12 cellular contexts compared by ENCODE assay signal in the genomic region with DNA sequence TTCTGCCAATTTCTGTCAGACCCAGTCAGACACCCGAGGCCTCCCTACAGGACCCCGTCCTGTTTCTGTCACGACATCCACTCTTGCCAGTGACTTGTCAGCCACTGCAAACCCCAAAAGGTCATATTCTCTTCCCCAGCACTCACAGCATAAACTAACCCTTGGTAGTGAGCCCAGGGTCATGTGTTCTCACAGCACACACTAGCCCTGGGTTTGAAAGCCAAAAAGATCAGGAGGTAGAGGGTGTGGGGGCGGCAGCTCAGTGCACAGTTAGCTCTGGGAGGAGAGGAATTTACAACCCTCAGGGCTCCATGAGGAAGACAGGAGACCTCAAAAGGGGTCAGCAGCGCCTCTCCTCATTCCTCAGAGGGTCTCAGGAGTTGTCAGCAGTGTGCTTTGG. TPM values are rescaled to one million over a fixed set of nuclear protein-coding genes. Genes with fewer than 3 reads are reported as not detected.
DNase-seq lines count a peak whose midpoint lies in the region; ATAC-seq and TF ChIP-seq lines count a peak whose summit lies in the region.
"Had no signal": no experiment of that assay in that cellular context is flagged by ENCODE, and none has a peak within 500 bp of the region (broad histone marks: within the 10 kb centered on the region; RNA-seq: fewer than 3 reads in every experiment).

No MANE protein-coding gene starts in this region.

- no peaks in the 10 kb centered on the region for H3K36me3 ChIP-seq in SK-N-SH (replicated peaks in 1 of 2; ENCODE audit: control insufficient read depth in 1 of 2, insufficient read depth in 2 of 2, low read length in 1 of 2)
- H3K36me3 ChIP-seq in fibroblast of lung (ENCODE audit: control insufficient read depth, insufficient read depth, low read length), result no peaks in the 10 kb centered on the region
- no peaks in the 10 kb centered on the region for H3K36me3 ChIP-seq in neural progenitor cell
- H3K36me3 ChIP-seq in transverse colon, result no peaks in the 10 kb centered on the region

- TF ChIP-seq CTCF in SK-N-SH (IDR thresholded peaks at IDR 0.05) (no peak), fibroblast of lung (conservative IDR thresholded peaks at IDR 0.05 in 1 of 2, IDR thresholded peaks at IDR 0.05 in 1 of 2; ENCODE audit: low read depth in 1 of 2, low read length in 2 of 2) (no peak), neural progenitor cell (IDR thresholded peaks at IDR 0.05) (no peak), transverse colon (IDR thresholded peaks at IDR 0.05) (no peak)

- H3K9me3 Mint-ChIP-seq in neural progenitor cell, result peaks cover 10% of the 10 kb centered on the region

- 85% methylated on average over 5 of the region's 5 CpGs for WGBS in SK-N-SH (ENCODE audit: low lambda C conversion rate)
- WGBS in transverse colon (ENCODE audit: low coverage in 1 of 2), 2 donors, result 68 to 91% methylated on average over 3 to 5 of the region's 5 CpGs

- peaks cover 3% of the 10 kb centered on the region for H3K27me3 Mint-ChIP-seq in neural progenitor cell (ENCODE audit: insufficient read depth, low read depth)

- no peak overlapping the region for H3K4me3 ChIP-seq in SK-N-SH (ENCODE audit: low read depth in 2 of 2, low read length in 1 of 2)
- H3K4me3 ChIP-seq in fibroblast of lung (replicated peaks in 1 of 4; ENCODE audit: control extremely low read depth in 1 of 4, insufficient read depth in 1 of 4, low read depth in 3 of 4, low read length in 4 of 4), result peak overlapping the region in 1 of 4 experiments; percentile 31
- H3K4me3 ChIP-seq in neural progenitor cell, result no peak overlapping the region
- no peak overlapping the region for H3K4me3 ChIP-seq in transverse colon

- H3K27me3 ChIP-seq in SK-N-SH (ENCODE audit: insufficient read depth), result no peaks in the 10 kb centered on the region
- no peaks in the 10 kb centered on the region for H3K27me3 ChIP-seq in fibroblast of lung (ENCODE audit: control insufficient read depth, insufficient read depth, low read length)
- no peaks in the 10 kb centered on the region for H3K27me3 ChIP-seq in neural progenitor cell
- no peaks in the 10 kb centered on the region for H3K27me3 ChIP-seq in transverse colon

- ATAC-seq in SK-N-SH treated with all-trans-retinoic acid at 6 μM for 48 hours, result no peak

- no peaks in the 10 kb centered on the region for H4K20me1 ChIP-seq in SK-N-SH (ENCODE audit: insufficient read depth)
- no peaks in the 10 kb centered on the region for H4K20me1 ChIP-seq in fibroblast of lung (ENCODE audit: control insufficient read depth, extremely low read depth, insufficient read depth, low read length)
- no peaks in the 10 kb centered on the region for H4K20me1 ChIP-seq in neural progenitor cell (ENCODE audit: low read depth)

- H3F3A ChIP-seq in SK-N-SH (replicated peaks; ENCODE audit: insufficient read depth), result peaks cover 7% of the 10 kb centered on the region
- no peaks in the 10 kb centered on the region for H3F3A ChIP-seq in neural progenitor cell (ENCODE audit: low read depth)

- peaks cover 13% of the 10 kb centered on the region for H3K4me1 Mint-ChIP-seq in neural progenitor cell
- H3K4me1 Mint-ChIP-seq: endodermal cell had no signal

- 0 out of 4 replicates have a peak, but pooled peaks cover 0 to 4% of the 10 kb centered on the region in 2 experiments for H3K4me1 ChIP-seq in SK-N-SH (ENCODE audit: control insufficient read depth in 1 of 2, insufficient read depth in 2 of 2, low read depth in 1 of 2, low read length in 1 of 2)
- H3K4me1 ChIP-seq in fibroblast of lung (ENCODE audit: control insufficient read depth, extremely low read depth, insufficient read depth, low read length), result peaks cover 15% of the 10 kb centered on the region
- H3K4me1 ChIP-seq in neural progenitor cell, result no peaks in the 10 kb centered on the region
- H3K4me1 ChIP-seq in transverse colon, result peaks cover 0 to 18% (median 9%) of the 10 kb centered on the region in 4 donors

- H3K36me3 Mint-ChIP-seq in neural progenitor cell, result no peaks in the 10 kb centered on the region

- H3K4me2 ChIP-seq in SK-N-SH, result no peak overlapping the region; the same call in 1 of the 2 replicates
- H3K4me2 ChIP-seq in fibroblast of lung (ENCODE audit: extremely low read depth, insufficient read depth, low read length), result peak overlapping the region; percentile 78
- no peak overlapping the region for H3K4me2 ChIP-seq in neural progenitor cell

- peak overlapping the region in 1 of 2 experiments; percentile 67; a peak in 2 of 4 replicates for H3K27ac ChIP-seq in SK-N-SH (ENCODE audit: low read depth in 2 of 2, low read length in 1 of 2)
- peak overlapping the region; percentile 75 for H3K27ac ChIP-seq in fibroblast of lung (ENCODE audit: insufficient read depth, low read length)
- no peak overlapping the region for H3K27ac ChIP-seq in neural progenitor cell
- H3K27ac ChIP-seq in transverse colon, result peak overlapping the region; percentile 36 to 65 (median 47)
- H3K27ac ChIP-seq: 22Rv1 had no signal

- DNase-seq in SK-N-SH (no peak), fibroblast of lung (ENCODE audit: low read depth in 2 of 2) (peak; percentile 53 to 64), neural progenitor cell (ENCODE audit: low spot score) (no peak), transverse colon (no peak), LoVo (ENCODE audit: low spot score) (no peak), epidermal melanocyte (ENCODE audit: insufficient read length, low spot score) (no peak)
- no peak for DNase-seq in stimulated activated CD4-positive, alpha-beta T cell treated with anti-CD3 and anti-CD28 coated beads, Interleukin-12 subunit alpha, Interleukin-12 subunit beta, amount 100 ng/mL, for 4 hours
- DNase-seq: activated effector memory CD4-positive, alpha-beta T cell treated with Interleukin-2 at 50 U/mL for 16 hours; endodermal cell; NCI-H1105 had no signal

- CTCF ChIA-PET in SK-N-SH (lab: Yijun Ruan, JAX), result interaction anchor here (0.6 kb wide), 1 partner anchor 445 kb away, joined by 3 read pairs; no protein-coding TSS in a partner anchor

- POLR2A ChIA-PET in SK-N-SH (lab: Yijun Ruan, JAX), result no interaction called here

- H2AFZ ChIP-seq in SK-N-SH (ENCODE audit: low read depth), result peak overlapping the region; percentile 75; the same call in 1 of the 2 replicates
- peak overlapping the region; percentile 33 for H2AFZ ChIP-seq in fibroblast of lung (ENCODE audit: low read length)
- peak overlapping the region; percentile 47 for H2AFZ ChIP-seq in neural progenitor cell (replicated peaks)

- no peak overlapping the region for H3K27ac Mint-ChIP-seq in neural progenitor cell
- H3K27ac Mint-ChIP-seq: endodermal cell had no signal

- no peak overlapping the region for H3K9ac ChIP-seq in SK-N-SH
- no peak overlapping the region for H3K9ac ChIP-seq in fibroblast of lung (ENCODE audit: insufficient read depth, low read length)
- H3K9ac ChIP-seq in neural progenitor cell, result no peak overlapping the region

- H3K9me3 ChIP-seq in SK-N-SH, result no peaks in the 10 kb centered on the region
- no peaks in the 10 kb centered on the region for H3K9me3 ChIP-seq in fibroblast of lung (ENCODE audit: control insufficient read depth, insufficient read depth, low read depth, low read length)
- H3K9me3 ChIP-seq in neural progenitor cell (ENCODE audit: low read depth), result no peaks in the 10 kb centered on the region
- peaks cover 0 to 4% of the 10 kb centered on the region in 2 donors for H3K9me3 ChIP-seq in transverse colon

- no peak for TF ChIP-seq EP300 in SK-N-SH (IDR thresholded peaks at IDR 0.05; ENCODE audit: borderline replicate concordance in 1 of 2, low read depth in 1 of 2, low read length in 1 of 2)
- no peak for TF ChIP-seq EP300 in transverse colon (IDR thresholded peaks at IDR 0.05; ENCODE audit: low read depth)

- H3K79me2 ChIP-seq in SK-N-SH (ENCODE audit: insufficient read depth) (no peaks in the 10 kb centered on the region), fibroblast of lung (ENCODE audit: control insufficient read depth, insufficient read depth, low read length) (no peaks in the 10 kb centered on the region), neural progenitor cell (ENCODE audit: low read depth) (no peaks in the 10 kb centered on the region)

- no peak overlapping the region for H3K4me3 Mint-ChIP-seq in neural progenitor cell
- H3K4me3 Mint-ChIP-seq: endodermal cell had no signal

- no peak for TF ChIP-seq RAD21 in SK-N-SH (IDR thresholded peaks at IDR 0.05; ENCODE audit: low read length)

- H3K9me2 ChIP-seq in SK-N-SH, result no peaks in the 10 kb centered on the region

- TF ChIP-seq POLR2A in transverse colon (IDR thresholded peaks at IDR 0.05), result no peak

- in situ Hi-C loops in transverse colon (cut with MboI; ENCODE audit: low pct_ligation_motif_present in 1 of 4, low pct_unique_long_range_greater_than_20kb in 1 of 4, low sequenced_read_pairs in 3 of 4), result loop anchor here in 1 of 4 donors (10.0 kb wide), 1 partner anchor 48 kb away; no protein-coding TSS in a partner anchor

- intact Hi-C loops in transverse colon (cut with DNase I; ENCODE audit: low total_unique reads), result no loop called here

TF ChIP-seq in SK-N-SH, 30 proteins besides CTCF, POLR2A, EP300 and RAD21 (continues in another document):
- TF ChIP-seq MAX (IDR thresholded peaks at IDR 0.05; ENCODE audit: low read depth) (no peak), POLR2AphosphoS5 (IDR thresholded peaks at IDR 0.05; ENCODE audit: low read depth, low read length) (no peak), SMC3 (IDR thresholded peaks at IDR 0.05; ENCODE audit: low read depth, low read length) (no peak), TEAD4 (IDR thresholded peaks at IDR 0.05; ENCODE audit: borderline replicate concordance, insufficient read depth) (no peak)

TF ChIP-seq in SK-N-SH treated with all-trans-retinoic acid at 6 μM for 48 hours, 23 proteins besides CTCF, POLR2A, EP300 and RAD21:
- TF ChIP-seq TOX (CRISPR knock-in tag; IDR thresholded peaks at IDR 0.05; ENCODE audit: borderline replicate concordance) (no peak), ARNTL (CRISPR knock-in tag; IDR thresholded peaks at IDR 0.05; ENCODE audit: borderline replicate concordance, low read depth) (no peak), TCF4 (CRISPR knock-in tag; IDR thresholded peaks at IDR 0.05; ENCODE audit: borderline replicate concordance) (no peak), ZNF70 (CRISPR knock-in tag; IDR thresholded peaks at IDR 0.05) (no peak), ISL1 (CRISPR knock-in tag; IDR thresholded peaks at IDR 0.05) (no peak), ZFP30 (CRISPR knock-in tag; IDR thresholded peaks at IDR 0.05) (no peak)

RNA-seq across cellular contexts. Expression of gene SNX9, which starts 9.9 kb away (rescaled TPM):
- polyA plus RNA-seq in SK-N-SH (2012; rRNA removed), result 31.6 and 31.8 TPM in 2 replicates
- polyA plus RNA-seq in SK-N-SH (2012; cell fraction: cytosol; rRNA removed), result 29.1 and 31.1 TPM in 2 replicates
- polyA plus RNA-seq in SK-N-SH (2012; cell fraction: nucleus; rRNA removed), result 27.0 and 35.2 TPM in 2 replicates
- 117 and 120 TPM in 2 replicates for total RNA-seq in fibroblast of lung
- polyA plus RNA-seq in fibroblast of lung, result 56.8 and 85.2 TPM in 2 replicates
- 37.9 and 56.4 TPM in 2 replicates for polyA plus RNA-seq in fibroblast of lung (2012)
- polyA minus RNA-seq in fibroblast of lung (ENCODE audit: low replicate concordance), result 13.5 and 23.2 TPM in 2 replicates
- 16.1 and 17.8 TPM in 2 replicates for total RNA-seq in neural progenitor cell (ENCODE audit: low replicate concordance)
- 10 to 100 TPM; 13.7 to 57.2 (median 50.7) TPM for total RNA-seq in transverse colon

Comparison
In these comparisons a context has a peak if more than half of its experiments do, and no peak if none do; other contexts are left out.
1. DNase-seq: peak in fibroblast of lung (2 of 2); none in SK-N-SH (single experiment), neural progenitor cell (single experiment), transverse colon (single experiment), LoVo (single experiment), stimulated activated CD4-positive, alpha-beta T cell treated with anti-CD3 and anti-CD28 coated beads, Interleukin-12 subunit alpha, Interleukin-12 subunit beta, amount 100 ng/mL, for 4 hours (single experiment) and epidermal melanocyte (single experiment).
2. Peak in every context shown above with its lines, with median percentiles within 50 percentile points of each other: H2AFZ ChIP-seq.